8 cellular contexts compared by ENCODE assay signal in the genomic region with DNA sequence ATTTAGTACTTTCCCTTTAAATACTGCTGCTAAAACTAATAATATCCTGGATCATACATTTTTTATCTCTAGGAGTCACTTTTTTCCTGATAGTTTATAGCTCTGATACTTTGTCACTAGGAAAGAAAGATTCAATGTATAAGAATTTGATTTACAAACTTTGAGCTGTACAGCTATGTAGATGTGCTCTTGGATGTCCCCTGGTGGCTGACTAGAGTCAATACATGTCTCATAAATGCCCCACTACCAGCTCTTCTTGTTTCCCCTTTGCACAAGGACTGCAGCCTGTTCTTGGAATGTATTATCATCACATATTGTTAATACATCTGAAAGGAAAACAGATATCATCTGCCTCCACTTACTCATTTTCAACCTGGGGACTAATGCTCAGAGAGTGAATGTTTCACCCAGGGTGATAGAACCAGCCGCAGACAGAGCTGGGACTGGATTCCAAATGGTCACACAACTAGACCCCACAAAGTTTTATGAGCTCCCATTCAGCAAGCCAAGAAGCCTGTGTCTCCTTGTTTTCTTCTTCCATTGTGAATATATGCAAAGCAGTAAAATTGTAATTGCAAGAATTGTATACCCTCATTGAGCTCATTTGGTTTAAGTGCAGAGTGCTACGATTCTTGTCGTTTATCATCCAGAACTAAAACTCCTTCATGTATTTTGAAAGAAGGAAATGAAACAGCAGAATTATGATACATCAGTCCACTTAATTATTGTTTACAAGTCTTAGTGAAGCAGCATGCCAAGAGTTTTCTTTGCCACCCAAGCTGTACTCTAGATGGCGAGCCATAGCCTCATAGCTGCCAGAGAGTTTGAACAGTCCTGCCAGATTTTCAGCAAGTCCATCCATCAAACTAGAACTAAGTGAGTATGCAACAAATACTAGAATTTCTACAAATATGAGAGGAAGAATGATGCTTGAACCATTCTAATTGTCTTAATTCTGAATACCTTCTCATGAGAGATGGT.
DNase-seq lines count a peak whose midpoint lies in the region; ATAC-seq and TF ChIP-seq lines count a peak whose summit lies in the region.

No MANE protein-coding gene starts in this region.

- no peak overlapping the region for H2AFZ ChIP-seq in mammary epithelial cell (ENCODE audit: low read depth, low read length)

- POLR2A ChIA-PET in RWPE1 (lab: Yijun Ruan, JAX; ENCODE audit: low non-redundant PET): no interaction called here

- CTCF ChIA-PET in RWPE1 (lab: Yijun Ruan, JAX) (interaction anchor here (0.6 to 0.7 kb wide), 2 partner anchors 140 to 234 kb away, joined by 3 to 4 read pairs; no protein-coding TSS in a partner anchor), mammary epithelial cell (lab: Charles Lee; ENCODE audit: low non-redundant PET) (interaction anchor here (0.5 to 1.0 kb wide), 11 partner anchors 15 to 674 kb away, joined by 3 to 7 read pairs (median 4); no protein-coding TSS in a partner anchor)

- H3K27ac ChIP-seq in RWPE1 (no peak overlapping the region), mammary epithelial cell (ENCODE audit: insufficient read depth, low read depth, low read length) (no peak overlapping the region), suprapubic skin (no peak overlapping the region)

- in situ Hi-C loops in mammary epithelial cell (cut with MboI; ENCODE audit: low sequenced_read_pairs in 2 of 2): no loop called here

- TF ChIP-seq CTCF in GM12864 (IDR thresholded peaks at IDR 0.05; ENCODE audit: low read depth, low read length, missing control alignments) (peak; percentile 90), RWPE1 (conservative IDR thresholded peaks at IDR 0.05; ENCODE audit: low read depth) (peak; percentile 78), mammary epithelial cell (conservative IDR thresholded peaks at IDR 0.05 in 1 of 2, IDR thresholded peaks at IDR 0.05 in 1 of 2; ENCODE audit: extremely low read depth in 1 of 2, insufficient read depth in 1 of 2, low read depth in 1 of 2, low read length in 2 of 2) (peak; percentile 83 to 94), suprapubic skin (IDR thresholded peaks at IDR 0.05) (peak; percentile 37 to 78)

- 100% methylated on average over 4 of the region's 4 CpGs for WGBS in mammary epithelial cell (ENCODE audit: low coverage, missing lambda C conversion rate)
- 58% methylated on average over 4 of the region's 4 CpGs for WGBS in suprapubic skin

- TF ChIP-seq EP300 in suprapubic skin (IDR thresholded peaks at IDR 0.05): no peak

- H4K20me1 ChIP-seq in mammary epithelial cell (ENCODE audit: insufficient read depth, low read length): no peaks in the 10 kb centered on the region

- no peak overlapping the region for H3K4me3 ChIP-seq in GM12864 (ENCODE audit: low read depth, low read length)
- no peak overlapping the region for H3K4me3 ChIP-seq in mammary epithelial cell (replicated peaks in 1 of 3; ENCODE audit: insufficient read depth in 1 of 3, low read depth in 2 of 3, low read length in 3 of 3)
- no peak overlapping the region for H3K4me3 ChIP-seq in suprapubic skin

- H3K9me3 ChIP-seq in mammary epithelial cell (replicated peaks; ENCODE audit: insufficient read depth, low read length) (no peaks in the 10 kb centered on the region), suprapubic skin (no peaks in the 10 kb centered on the region)

- intact Hi-C loops in mammary epithelial cell (cut with micrococcal nuclease): loop anchor here (1.0 kb wide), 1 partner anchor 177 kb away; no protein-coding TSS in a partner anchor

- dilution Hi-C loops in mammary epithelial cell (cut with HindIII; ENCODE audit: low sequenced_read_pairs): no loop called here

- H3K4me1 ChIP-seq in mammary epithelial cell (ENCODE audit: insufficient read depth, low read length): no peaks in the 10 kb centered on the region
- no peaks in the 10 kb centered on the region for H3K4me1 ChIP-seq in suprapubic skin

- H3K79me2 ChIP-seq in mammary epithelial cell (ENCODE audit: insufficient read depth, low read length): no peaks in the 10 kb centered on the region

- H3K36me3 ChIP-seq in mammary epithelial cell (ENCODE audit: insufficient read depth, low read length) (no peaks in the 10 kb centered on the region), suprapubic skin (no peaks in the 10 kb centered on the region)

- TF ChIP-seq POLR2A in suprapubic skin (IDR thresholded peaks at IDR 0.05): no peak

- H3K9ac ChIP-seq in mammary epithelial cell (ENCODE audit: insufficient read depth, low read length): no peak overlapping the region

- H3K4me2 ChIP-seq in mammary epithelial cell (ENCODE audit: insufficient read depth, low read depth, low read length): no peak overlapping the region

- no TSS peak for BruUV-seq in mammary epithelial cell (replicated peaks; lab: Mats Ljungman, UMichigan)

- H3K27me3 ChIP-seq in mammary epithelial cell (ENCODE audit: insufficient read depth, low read length) (no peaks in the 10 kb centered on the region), suprapubic skin (no peaks in the 10 kb centered on the region)

- DNase-seq in GM12864 (ENCODE audit: low read depth) (peak; percentile 15), RWPE1 (ENCODE audit: low spot score) (peak; percentile 1), mammary epithelial cell (peak; percentile 13), left lobe of liver (ENCODE audit: low spot score) (no peak), suprapubic skin (ENCODE audit: low spot score in 2 of 2) (no peak), NCI-H748 (lab: John Stamatoyannopoulos, UW; ENCODE audit: unreplicated experiment) (no peak)

- ATAC-seq in GM21526 (IDR thresholded peaks at IDR 0.05; ENCODE audit: low FRiP score, unreplicated experiment) (peak; percentile 96), HG03571 (IDR thresholded peaks at IDR 0.05; ENCODE audit: unreplicated experiment) (peak; percentile 85), left lobe of liver (peak; percentile 91)

Comparison
In these comparisons a context has a peak if more than half of its experiments do, and no peak if none do; other contexts are left out.
1. DNase-seq: peak in GM12864 (single experiment), RWPE1 (single experiment) and mammary epithelial cell (single experiment); none in left lobe of liver (single experiment), suprapubic skin (0 of 2) and NCI-H748 (single experiment).
2. Peak in every context shown above with its lines, with median percentiles within 50 percentile points of each other: CTCF ChIP-seq and ATAC-seq.